In genomic region chr7:22443370-22444180, GRCh38 we compare ENCODE assay signal across 13 cellular contexts. TPM values are rescaled to one million over a fixed set of nuclear protein-coding genes. Genes with fewer than 3 reads are reported as not detected.
A peak's percentile ranks its signal among the peaks of the same experiment; 100 is the strongest.
DNase-seq lines count a peak whose midpoint lies in the region; ATAC-seq, FAIRE-seq and TF ChIP-seq lines count a peak whose summit lies in the region.
"Had no signal": no experiment of that assay in that cellular context is flagged by ENCODE, and none has a peak within 500 bp of the region (broad histone marks: within the 10 kb centered on the region; RNA-seq: fewer than 3 reads in every experiment).

No MANE protein-coding gene starts in this region.

- no CpG with 5 or more reads among the region's 7 CpGs for WGBS in mesendoderm (ENCODE audit: extremely low coverage, insufficient coverage, low lambda C conversion rate)

- no peak for TF ChIP-seq CTCF in astrocyte (IDR thresholded peaks at IDR 0.05; ENCODE audit: insufficient read depth, low read depth, low read length)
- no peak for TF ChIP-seq CTCF in tibial artery (IDR thresholded peaks at IDR 0.05)

- H4K20me1 ChIP-seq in astrocyte (ENCODE audit: insufficient read depth, low read length), result no peaks in the 10 kb centered on the region

- no peaks in the 10 kb centered on the region for H3K27me3 Mint-ChIP-seq in astrocyte (ENCODE audit: low read depth, unreplicated experiment)

- DNase-seq in CMK (ENCODE audit: low read depth) (peak; percentile 51), HuH-7 (ENCODE audit: low spot score) (peak; percentile 58), astrocyte (ENCODE audit: low read depth) (peak; percentile 46), mesendoderm (no peak), T-helper 1 cell (no peak), tibial artery (no peak)
- no peak for DNase-seq in activated CD4-positive, alpha-beta T cell treated with anti-CD3 and anti-CD28 coated beads, Interleukin-2, amount 50 U/mL, for 1 hour
- DNase-seq: activated CD8-positive, alpha-beta memory T cell treated with anti-CD3 and anti-CD28 coated beads, Interleukin-2, amount 50 U/mL, for 4 hours; foreskin melanocyte; mesenchymal stem cell had no signal

- H2BK15ac ChIP-seq in mesendoderm (replicated peaks; ENCODE audit: low read depth), result no peak overlapping the region

- H2BK5ac ChIP-seq in mesendoderm (ENCODE audit: low read length), result no peak overlapping the region

- H3K4me1 ChIP-seq in astrocyte (ENCODE audit: insufficient read depth, low read length) (peaks cover 14% of the 10 kb centered on the region), mesendoderm (ENCODE audit: control insufficient read depth, low read depth, low read length) (peaks cover 4% of the 10 kb centered on the region), tibial artery (peaks cover 0 to 17% (median 14%) of the 10 kb centered on the region in 4 donors)

- H3K27ac ChIP-seq in astrocyte (ENCODE audit: low read depth, low read length), result no peak overlapping the region
- no peak overlapping the region for H3K27ac ChIP-seq in mesendoderm (ENCODE audit: low read depth, low read length)
- no peak overlapping the region for H3K27ac ChIP-seq in tibial artery

- H3K27me3 ChIP-seq in astrocyte (ENCODE audit: insufficient read depth, low read length), result no peaks in the 10 kb centered on the region
- H3K27me3 ChIP-seq in mesendoderm (ENCODE audit: insufficient read depth, low read length, poor library complexity), result no peaks in the 10 kb centered on the region
- no peaks in the 10 kb centered on the region for H3K27me3 ChIP-seq in tibial artery

- no peak for FAIRE-seq in astrocyte (lab: Jason Lieb, UNC)

- H3K36me3 Mint-ChIP-seq in astrocyte (ENCODE audit: low read depth, unreplicated experiment), result peaks cover 2% of the 10 kb centered on the region
- H3K36me3 Mint-ChIP-seq: IgD-negative memory B cell had no signal

- H3K4me1 Mint-ChIP-seq in astrocyte (ENCODE audit: low read depth, unreplicated experiment), result peaks cover 5% of the 10 kb centered on the region

- H2BK120ac ChIP-seq in mesendoderm (ENCODE audit: low read depth, low read length), result no peak overlapping the region

- ATAC-seq in GM18520 (IDR thresholded peaks at IDR 0.05; ENCODE audit: unreplicated experiment), result no peak

- H3K9ac ChIP-seq in astrocyte (ENCODE audit: low read length) (no peak overlapping the region), mesendoderm (ENCODE audit: low read length) (no peak overlapping the region)

- H3K79me2 ChIP-seq in astrocyte (ENCODE audit: insufficient read depth, low read length) (no peaks in the 10 kb centered on the region), mesendoderm (ENCODE audit: control insufficient read depth, insufficient read depth, low read length) (no peaks in the 10 kb centered on the region)

- intact Hi-C loops in tibial artery (cut with DNase I; ENCODE audit: low total_unique reads), result no loop called here

- H3K36me3 ChIP-seq in astrocyte (ENCODE audit: insufficient read depth, low read length), result no peaks in the 10 kb centered on the region
- no peaks in the 10 kb centered on the region for H3K36me3 ChIP-seq in mesendoderm (ENCODE audit: control insufficient read depth, insufficient read depth, low read length)
- H3K36me3 ChIP-seq in tibial artery, result no peaks in the 10 kb centered on the region

- no peak overlapping the region for H3K18ac ChIP-seq in mesendoderm (ENCODE audit: low read length)

- H4K5ac ChIP-seq in mesendoderm (ENCODE audit: low read length), result no peak overlapping the region

- H3K4me3 Mint-ChIP-seq in astrocyte (ENCODE audit: unreplicated experiment), result no peak overlapping the region

- H2AFZ ChIP-seq in astrocyte (ENCODE audit: low read depth, low read length), result no peak overlapping the region

- peak overlapping the region; percentile 30 for H3K56ac ChIP-seq in mesendoderm (ENCODE audit: low read length)

- no peak overlapping the region for H3K4ac ChIP-seq in mesendoderm (ENCODE audit: low read depth, low read length)

- H3K9me3 Mint-ChIP-seq in astrocyte (ENCODE audit: unreplicated experiment), result no peaks in the 10 kb centered on the region
- H3K9me3 Mint-ChIP-seq: IgD-negative memory B cell had no signal

- H3K9me3 ChIP-seq in astrocyte (ENCODE audit: insufficient read depth, low read depth, low read length) (no peaks in the 10 kb centered on the region), tibial artery (no peaks in the 10 kb centered on the region)

- H3K79me1 ChIP-seq in mesendoderm (ENCODE audit: low read length), result no peaks in the 10 kb centered on the region

- H3K4me3 ChIP-seq in astrocyte (ENCODE audit: insufficient read depth, low read depth, low read length) (no peak overlapping the region), mesendoderm (ENCODE audit: low read length) (no peak overlapping the region), tibial artery (no peak overlapping the region)
- H3K4me3 ChIP-seq: smooth muscle cell had no signal

- H2AK5ac ChIP-seq in mesendoderm (ENCODE audit: low read length), result no peak overlapping the region

- peak overlapping the region; percentile 21 for H3K4me2 ChIP-seq in astrocyte (ENCODE audit: low read length)
- H3K4me2 ChIP-seq in mesendoderm (ENCODE audit: low read length), result no peak overlapping the region
- H3K4me2 ChIP-seq: smooth muscle cell had no signal

- no peak overlapping the region for H4K8ac ChIP-seq in mesendoderm (ENCODE audit: low read depth, low read length)

- no peak overlapping the region for H3K23ac ChIP-seq in mesendoderm (ENCODE audit: low read length)

- H3K27ac Mint-ChIP-seq in astrocyte (ENCODE audit: unreplicated experiment), result no peak overlapping the region
- H3K27ac Mint-ChIP-seq: IgD-negative memory B cell had no signal

RNA-seq across cellular contexts. Expression of gene STEAP1B, which starts 56.4 kb away (rescaled TPM):
- 1.1 and 1.3 TPM in 2 replicates for total RNA-seq in astrocyte
- polyA plus RNA-seq in mesendoderm (2013, experiment 1 of 2), result 10.4 TPM
- polyA plus RNA-seq in mesendoderm (2013, experiment 2 of 2), result 10.1 TPM
- polyA plus RNA-seq: smooth muscle cell had no signal

Comparison
In these comparisons a context has a peak if more than half of its experiments do, and no peak if none do; other contexts are left out.
1. DNase-seq: peak in CMK (single experiment), HuH-7 (single experiment) and astrocyte (single experiment); none in mesendoderm (single experiment), T-helper 1 cell (0 of 5), tibial artery (0 of 2) and activated CD4-positive, alpha-beta T cell treated with anti-CD3 and anti-CD28 coated beads, Interleukin-2, amount 50 U/mL, for 1 hour (single experiment).